8 cellular contexts compared by ENCODE assay signal in the genomic region with DNA sequence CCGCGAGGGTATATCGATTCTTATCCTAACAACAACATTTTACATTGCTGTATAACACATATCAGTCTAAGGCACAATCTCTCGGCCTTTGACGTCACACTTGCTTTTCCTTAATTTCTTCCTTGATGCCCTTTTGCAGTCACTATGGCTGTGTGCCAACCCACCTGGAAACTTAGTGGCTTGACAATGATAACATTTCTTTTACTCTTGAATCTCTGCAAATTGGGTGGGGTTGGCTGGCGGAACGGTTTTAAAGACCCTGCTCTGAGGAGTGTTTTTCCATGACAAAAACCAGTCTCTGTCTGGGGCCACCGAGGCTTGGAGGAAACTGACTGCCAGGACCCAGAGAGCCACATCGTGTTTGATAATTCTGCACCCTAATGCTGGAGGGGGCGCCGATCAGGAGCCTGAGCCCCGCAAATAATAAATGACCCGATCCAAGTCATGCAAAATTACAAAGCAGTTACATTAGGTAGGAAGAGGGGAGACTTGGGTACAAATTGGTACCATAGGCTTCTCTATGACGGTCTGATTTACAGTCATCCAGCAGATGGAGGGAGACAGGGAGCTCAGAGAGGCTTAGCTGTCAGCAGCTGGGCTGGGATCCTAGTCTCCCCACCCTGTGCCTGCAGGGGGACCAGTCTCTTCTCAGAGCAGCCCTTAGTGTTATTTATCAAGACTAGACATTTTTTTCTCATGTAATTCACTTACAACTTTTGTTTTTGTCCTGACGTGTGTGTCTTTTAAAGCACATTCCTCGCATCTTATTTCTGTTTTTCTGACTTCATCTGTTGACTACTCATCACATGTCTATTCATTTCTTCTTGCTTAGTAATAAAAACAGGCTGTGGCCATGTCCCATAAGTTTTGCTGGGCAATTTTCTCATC.
DNase-seq lines count a peak whose midpoint lies in the region; ATAC-seq and TF ChIP-seq lines count a peak whose summit lies in the region.

No MANE protein-coding gene starts in this region.

- peaks cover 8% of the 10 kb centered on the region for H3K4me1 Mint-ChIP-seq in neural crest cell

- H3K27me3 Mint-ChIP-seq in neural crest cell (ENCODE audit: low read depth), result peaks cover 6% of the 10 kb centered on the region

- DNase-seq in D341Med (ENCODE audit: low spot score), result peak; percentile 81
- peak; percentile 16 for DNase-seq in NCI-H1694 (lab: John Stamatoyannopoulos, UW)
- DNase-seq in coronary artery (ENCODE audit: low spot score), result no peak
- DNase-seq in neural crest cell (ENCODE audit: low read depth, low spot score), result no peak
- no peak for DNase-seq in HK-2 (ENCODE audit: unreplicated experiment)

- peak overlapping the region; percentile 54 for H3K4me3 Mint-ChIP-seq in neural crest cell

- H3K27ac Mint-ChIP-seq in neural crest cell (ENCODE audit: unreplicated experiment), result no peak overlapping the region

- H3K9me3 Mint-ChIP-seq in neural crest cell, result no peaks in the 10 kb centered on the region

- no peak overlapping the region for H3K4me3 ChIP-seq in coronary artery

- TF ChIP-seq CTCF in coronary artery (IDR thresholded peaks at IDR 0.05) (no peak), neural crest cell (conservative IDR thresholded peaks at IDR 0.05) (peak; percentile 42)

- H3K36me3 Mint-ChIP-seq in neural crest cell (ENCODE audit: low read depth), result no peaks in the 10 kb centered on the region

- ATAC-seq in HG03095 (IDR thresholded peaks at IDR 0.05; ENCODE audit: unreplicated experiment) (no peak), GM21619 (IDR thresholded peaks at IDR 0.05; ENCODE audit: unreplicated experiment) (no peak), GM19455 (IDR thresholded peaks at IDR 0.05; ENCODE audit: unreplicated experiment) (no peak)

- peak overlapping the region; percentile 64 to 80 for H3K27ac ChIP-seq in coronary artery

Comparison
In these comparisons a context has a peak if more than half of its experiments do, and no peak if none do; other contexts are left out.
1. DNase-seq: peak in D341Med (single experiment) and NCI-H1694 (single experiment); none in coronary artery (single experiment), neural crest cell (single experiment) and HK-2 (single experiment).